29 cellular contexts compared by ENCODE assay signal in the genomic region with DNA sequence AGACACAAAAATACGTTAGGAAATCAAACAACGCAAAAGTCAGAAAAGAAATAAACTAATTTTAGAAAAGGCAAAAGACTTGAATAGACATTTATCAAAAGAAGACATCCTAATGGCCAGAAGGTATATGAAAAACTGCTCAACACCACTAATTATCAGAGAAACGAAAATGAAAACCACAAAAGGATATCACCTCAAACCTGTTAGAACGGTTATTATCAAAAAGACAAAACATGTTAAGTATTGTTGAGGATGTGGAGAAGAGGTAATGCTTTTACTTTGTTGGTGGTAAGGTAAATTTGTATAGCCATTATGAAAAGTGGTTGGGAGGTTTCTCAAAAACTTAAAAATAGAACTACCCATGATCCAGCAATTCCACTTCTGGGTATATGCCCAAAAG.
DNase-seq lines count a peak whose midpoint lies in the region; ATAC-seq, FAIRE-seq and TF ChIP-seq lines count a peak whose summit lies in the region.
"Had no signal": no experiment of that assay in that cellular context is flagged by ENCODE, and none has a peak within 500 bp of the region (broad histone marks: within the 10 kb centered on the region; RNA-seq: fewer than 3 reads in every experiment).

No MANE protein-coding gene starts in this region.

- H3K27ac ChIP-seq in MM.1S (ENCODE audit: low read length), result no peak overlapping the region
- no peak overlapping the region for H3K27ac ChIP-seq in effector memory CD4-positive, alpha-beta T cell (ENCODE audit: insufficient read depth, low read length, poor library complexity, severe bottlenecking)
- H3K27ac ChIP-seq: GM23248, SJCRH30 had no signal

- no peaks in the 10 kb centered on the region for H3K4me1 ChIP-seq in MM.1S (ENCODE audit: low read length)
- H3K4me1 ChIP-seq in effector memory CD4-positive, alpha-beta T cell (ENCODE audit: control insufficient read depth, insufficient read depth, low read length, poor library complexity, severe bottlenecking), result no peaks in the 10 kb centered on the region
- H3K4me1 ChIP-seq: BE2C, SJCRH30 had no signal

- H3K9me3 ChIP-seq in MM.1S (replicated peaks; ENCODE audit: insufficient read depth, low read length), result no peaks in the 10 kb centered on the region
- no peaks in the 10 kb centered on the region for H3K9me3 ChIP-seq in effector memory CD4-positive, alpha-beta T cell (ENCODE audit: control insufficient read depth, low read length)
- peaks cover 15% of the 10 kb centered on the region for H3K9me3 ChIP-seq in MG63

- H3K9me2 ChIP-seq in MM.1S (replicated peaks; ENCODE audit: insufficient read depth, low read length), result no peaks in the 10 kb centered on the region

- no peak for TF ChIP-seq CTCF in MM.1S (IDR thresholded peaks at IDR 0.05; ENCODE audit: low read length)

- peak; percentile 33 for FAIRE-seq in GM19239 (lab: Jason Lieb, UNC)
- FAIRE-seq: GM12892, RCC 7860 had no signal

- no peak overlapping the region for H2AFZ ChIP-seq in MM.1S (ENCODE audit: low read length)
- H2AFZ ChIP-seq: GM23248 had no signal

- no peaks in the 10 kb centered on the region for H3K79me2 ChIP-seq in MM.1S (ENCODE audit: low read length)

- peaks cover 9% of the 10 kb centered on the region; the same call in 1 of the 2 replicates for H3K27me3 ChIP-seq in MM.1S (replicated peaks; ENCODE audit: insufficient read depth, low read length)
- H3K27me3 ChIP-seq in effector memory CD4-positive, alpha-beta T cell (replicated peaks; ENCODE audit: control insufficient read depth, insufficient read depth, low read length, poor library complexity, severe bottlenecking), result no peaks in the 10 kb centered on the region
- H3K27me3 ChIP-seq in MG63, result no peaks in the 10 kb centered on the region
- H3K27me3 ChIP-seq: BE2C, SJCRH30 had no signal

- DNase-seq in GM19239 (ENCODE audit: insufficient read length, low spot score) (no peak), MM.1S (peak; percentile 68), MG63 (no peak)
- no peak for DNase-seq in effector memory CD4-positive, alpha-beta T cell
- DNase-seq in stimulated activated naive CD4-positive, alpha-beta T cell (lab: John Stamatoyannopoulos, UW), result no peak
- DNase-seq: BE2C; CD8-positive, alpha-beta memory T cell; DMS 273 treated with DMSO at 0.1 percent for 48 hours; DMS79 treated with DMSO at 0.1 percent for 48 hours; GF-D8; GM23248; H9; KG1; NCI-H1092 treated with DMSO at 0.1 percent for 48 hours; NCI-H1436; NCI-H187; NCI-H2081 treated with DMSO at 0.1 percent for 48 hours; NCI-H2171 treated with DMSO at 0.1 percent for 48 hours; NCI-H345; NCI-H510A treated with DMSO at 0.1 percent for 48 hours; NCI-H748 treated with DMSO at 0.1 percent for 48 hours; SJCRH30; T-helper 17 cell; T1000 had no signal

- H3F3A ChIP-seq in MM.1S (ENCODE audit: insufficient read depth, low read length), result peaks cover 11% of the 10 kb centered on the region

- no peak overlapping the region for H3K4me2 ChIP-seq in MM.1S (ENCODE audit: low read depth, low read length)

- peak; percentile 52 for ATAC-seq in HG03097 (IDR thresholded peaks at IDR 0.05; ENCODE audit: low FRiP score, unreplicated experiment)
- no peak for ATAC-seq in GM21786 (IDR thresholded peaks at IDR 0.05; ENCODE audit: unreplicated experiment)
- ATAC-seq: SK-N-SH treated with all-trans-retinoic acid at 6 μM for 48 hours, T-helper 17 cell had no signal

- no peak overlapping the region for H3K4me3 ChIP-seq in MM.1S (ENCODE audit: low read length)
- no peak overlapping the region for H3K4me3 ChIP-seq in effector memory CD4-positive, alpha-beta T cell (ENCODE audit: insufficient read depth, low read depth, low read length, poor library complexity, severe bottlenecking)
- no peak overlapping the region for H3K4me3 ChIP-seq in MG63
- H3K4me3 ChIP-seq: GM23248, SJCRH30 had no signal

- no peaks in the 10 kb centered on the region for H4K20me1 ChIP-seq in MM.1S (ENCODE audit: insufficient read depth, low read length)

- no peak overlapping the region for H3K9ac ChIP-seq in MM.1S (ENCODE audit: low read length)
- H3K9ac ChIP-seq: GM23248 had no signal

- H3K36me3 ChIP-seq in MM.1S (replicated peaks; ENCODE audit: insufficient read depth, low read length) (no peaks in the 10 kb centered on the region), MG63 (no peaks in the 10 kb centered on the region)
- no peaks in the 10 kb centered on the region for H3K36me3 ChIP-seq in effector memory CD4-positive, alpha-beta T cell (ENCODE audit: control insufficient read depth, insufficient read depth, low read length)
- H3K36me3 ChIP-seq: BE2C, SJCRH30 had no signal
